19 cellular contexts compared by ENCODE assay signal in genomic region chr5:139687656-139688055, GRCh38. TPM values are rescaled to one million over a fixed set of nuclear protein-coding genes. Genes with fewer than 3 reads are reported as not detected.
DNase-seq lines count a peak whose midpoint lies in the region; ATAC-seq, FAIRE-seq and TF ChIP-seq lines count a peak whose summit lies in the region.
"Had no signal": no experiment of that assay in that cellular context is flagged by ENCODE, and none has a peak within 500 bp of the region (broad histone marks: within the 10 kb centered on the region; RNA-seq: fewer than 3 reads in every experiment).

No MANE protein-coding gene starts in this region.

- 78% methylated on average over 3 of the region's 6 CpGs for WGBS in K562 (ENCODE audit: insufficient coverage, low coverage, missing lambda C conversion rate)

- no peak overlapping the region for H2AFZ ChIP-seq in DND-41 (ENCODE audit: low read depth, low read length)
- no peak overlapping the region for H2AFZ ChIP-seq in K562 (ENCODE audit: low read depth, low read length)

- no peak overlapping the region for H3K9ac ChIP-seq in DND-41 (ENCODE audit: low read depth, low read length)
- H3K9ac ChIP-seq in K562 (ENCODE audit: insufficient read depth in 1 of 2, low read depth in 2 of 2, low read length in 2 of 2): no peak overlapping the region
- H3K9ac ChIP-seq in iPS-20b (ENCODE audit: low read depth, low read length): peak overlapping the region; percentile 33; the same call in 1 of the 2 replicates

- intact Hi-C loops in K562 (cut with micrococcal nuclease): no loop called here

- CTCF ChIA-PET in K562 (lab: Yijun Ruan, JAX; ENCODE audit: low intra/inter-chr PET ratio): no interaction called here

- peak overlapping the region; percentile 28; the same call in 1 of the 2 replicates for H3K27ac ChIP-seq in DND-41 (ENCODE audit: low read length)
- peak overlapping the region; percentile 32; the same call in 2 of the 3 replicates for H3K27ac ChIP-seq in K562 (ENCODE audit: extremely low read depth, low read depth, low read length)
- no peak overlapping the region for H3K27ac ChIP-seq in iPS-20b (ENCODE audit: low read length)
- H3K27ac ChIP-seq: RWPE1, VCaP had no signal

- H3K79me2 ChIP-seq in DND-41 (ENCODE audit: insufficient read depth, low read length) (no peaks in the 10 kb centered on the region), K562 (ENCODE audit: control insufficient read depth, insufficient read depth, low read length) (peaks cover 5% of the 10 kb centered on the region; the same call in 1 of the 3 replicates)

- TF ChIP-seq RAD21 in K562 (CRISPR knock-in tag; conservative IDR thresholded peaks at IDR 0.05 in 1 of 2, IDR thresholded peaks at IDR 0.05 in 1 of 2): no peak

- TF ChIP-seq POLR2A in K562 (conservative IDR thresholded peaks at IDR 0.05): no peak

- DNase-seq in DND-41: no peak
- no peak for DNase-seq in K562 (ENCODE audit: extremely low read depth in 1 of 4, low spot score in 3 of 4)
- DNase-seq in pons (ENCODE audit: low spot score): peak; percentile 44
- DNase-seq in SHP77 (lab: John Stamatoyannopoulos, UW): no peak
- DNase-seq in HT-29 (ENCODE audit: low spot score): no peak
- no peak for DNase-seq in MV-4-11 (lab: John Stamatoyannopoulos, UW)
- no peak for DNase-seq in ecto neural progenitor cell (ENCODE audit: low spot score)
- DNase-seq: activated CD8-positive, alpha-beta memory T cell treated with anti-CD3 and anti-CD28 coated beads for 24 hours; activated effector memory CD4-positive, alpha-beta T cell treated with anti-CD3 and anti-CD28 coated beads, Interleukin-2, amount 50 U/mL, for 16 hours; esophagus squamous epithelium; glutamatergic neuron; KG1; NCI-H1105; NCI-H774; T-cell had no signal

- no peak for TF ChIP-seq EP300 in K562 (IDR thresholded peaks at IDR 0.05; ENCODE audit: low read length)

- H3K27me3 ChIP-seq in DND-41 (ENCODE audit: insufficient read depth, low read length, poor library complexity) (no peaks in the 10 kb centered on the region), K562 (ENCODE audit: control insufficient read depth in 2 of 2, insufficient read depth in 2 of 2, low read length in 2 of 2) (no peaks in the 10 kb centered on the region; a peak in 1 of 5 replicates), iPS-20b (ENCODE audit: insufficient read depth, low read length) (peaks cover 16% of the 10 kb centered on the region; the same call in 1 of the 2 replicates)
- H3K27me3 ChIP-seq: esophagus squamous epithelium had no signal

- FAIRE-seq in K562 (lab: Jason Lieb, UNC): no peak
- FAIRE-seq: keratinocyte had no signal

- H4K20me1 ChIP-seq in DND-41 (ENCODE audit: insufficient read depth, low read length) (no peaks in the 10 kb centered on the region), K562 (replicated peaks; ENCODE audit: control insufficient read depth, insufficient read depth, low read length) (0 out of 2 replicates have a peak, but pooled peaks cover 4% of the 10 kb centered on the region)

- BruUV-seq in K562 (replicated peaks; lab: Mats Ljungman, UMichigan): no TSS peak

- H3K4me3 ChIP-seq in DND-41 (ENCODE audit: low read depth in 1 of 2, low read length in 2 of 2): no peak overlapping the region
- no peak overlapping the region for H3K4me3 ChIP-seq in K562
- no peak overlapping the region for H3K4me3 ChIP-seq in iPS-20b (ENCODE audit: low read length)
- H3K4me3 ChIP-seq: esophagus squamous epithelium had no signal

- no peaks in the 10 kb centered on the region for H3K9me1 ChIP-seq in K562 (ENCODE audit: control insufficient read depth, insufficient read depth, low read length)

- H3K9me3 ChIP-seq in DND-41 (ENCODE audit: insufficient read depth, low read length, severe bottlenecking): no peaks in the 10 kb centered on the region
- H3K9me3 ChIP-seq in K562 (replicated peaks; ENCODE audit: control insufficient read depth, insufficient read depth, low read depth, low read length): no peaks in the 10 kb centered on the region
- no peaks in the 10 kb centered on the region for H3K9me3 ChIP-seq in iPS-20b (ENCODE audit: insufficient read depth, low read depth, low read length)
- H3K9me3 ChIP-seq: esophagus squamous epithelium had no signal

- in situ Hi-C loops in K562 (cut with MboI): no loop called here

- no peak for TF ChIP-seq CTCF in DND-41 (IDR thresholded peaks at IDR 0.05; ENCODE audit: borderline replicate concordance, extremely low read depth, low read length, poor library complexity, severe bottlenecking)
- TF ChIP-seq CTCF in K562 (IDR thresholded peaks at IDR 0.05 in 2 of 3, conservative IDR thresholded peaks at IDR 0.05 in 1 of 3; ENCODE audit: insufficient read depth in 2 of 3, low read depth in 1 of 3, low read length in 3 of 3): no peak

- POLR2A ChIA-PET in K562 (lab: Yijun Ruan, JAX): interaction anchor here (0.5 kb wide), 1 partner anchor 11 kb away, joined by 3 read pairs; no protein-coding TSS in a partner anchor

- H3K4me2 ChIP-seq in DND-41 (ENCODE audit: insufficient read depth, low read length) (no peak overlapping the region), K562 (ENCODE audit: insufficient read depth, low read length) (no peak overlapping the region)

- peaks cover 42% of the 10 kb centered on the region for H3K4me1 ChIP-seq in DND-41 (ENCODE audit: insufficient read depth, low read length)
- H3K4me1 ChIP-seq in K562 (replicated peaks in 1 of 2; ENCODE audit: control insufficient read depth in 2 of 2, insufficient read depth in 2 of 2, low read length in 2 of 2): peaks cover 37 to 60% of the 10 kb centered on the region in 2 experiments
- H3K4me1 ChIP-seq in iPS-20b (ENCODE audit: insufficient read depth, low read length): peaks cover 65% of the 10 kb centered on the region

- peaks cover 16% of the 10 kb centered on the region for H3K36me3 ChIP-seq in DND-41 (ENCODE audit: insufficient read depth, low read length)
- H3K36me3 ChIP-seq in K562 (ENCODE audit: control insufficient read depth, insufficient read depth, low read length): peaks cover 49% of the 10 kb centered on the region; the same call in 2 of the 3 replicates
- peaks cover 15% of the 10 kb centered on the region; the same call in 1 of the 2 replicates for H3K36me3 ChIP-seq in iPS-20b (ENCODE audit: insufficient read depth, low read depth, low read length)

- no peak for ATAC-seq in DND-41 (ENCODE audit: insufficient read depth, low read depth)
- no peak for ATAC-seq in K562
- ATAC-seq: T-cell had no signal

TF ChIP-seq in K562, 482 proteins besides CTCF, POLR2A, EP300 and RAD21 (continues in another document):
- TF ChIP-seq TAF9B (IDR thresholded peaks at IDR 0.05; ENCODE audit: partially characterized antibody) (no peak), OTX1 (CRISPR knock-in tag; IDR thresholded peaks at IDR 0.05) (no peak), HNRNPLL (IDR thresholded peaks at IDR 0.05; ENCODE audit: low read depth, low read length, poor library complexity, severe bottlenecking) (no peak), WHSC1 (IDR thresholded peaks at IDR 0.05; ENCODE audit: low read length) (no peak), FOXK2 (conservative IDR thresholded peaks at IDR 0.05 in 1 of 2, IDR thresholded peaks at IDR 0.05 in 1 of 2; ENCODE audit: low read depth in 2 of 2) (no peak), RBM22 (IDR thresholded peaks at IDR 0.05; ENCODE audit: low read depth, low read length, poor library complexity, severe bottlenecking) (peak; percentile 2)
- TF ChIP-seq, protein P1, sequence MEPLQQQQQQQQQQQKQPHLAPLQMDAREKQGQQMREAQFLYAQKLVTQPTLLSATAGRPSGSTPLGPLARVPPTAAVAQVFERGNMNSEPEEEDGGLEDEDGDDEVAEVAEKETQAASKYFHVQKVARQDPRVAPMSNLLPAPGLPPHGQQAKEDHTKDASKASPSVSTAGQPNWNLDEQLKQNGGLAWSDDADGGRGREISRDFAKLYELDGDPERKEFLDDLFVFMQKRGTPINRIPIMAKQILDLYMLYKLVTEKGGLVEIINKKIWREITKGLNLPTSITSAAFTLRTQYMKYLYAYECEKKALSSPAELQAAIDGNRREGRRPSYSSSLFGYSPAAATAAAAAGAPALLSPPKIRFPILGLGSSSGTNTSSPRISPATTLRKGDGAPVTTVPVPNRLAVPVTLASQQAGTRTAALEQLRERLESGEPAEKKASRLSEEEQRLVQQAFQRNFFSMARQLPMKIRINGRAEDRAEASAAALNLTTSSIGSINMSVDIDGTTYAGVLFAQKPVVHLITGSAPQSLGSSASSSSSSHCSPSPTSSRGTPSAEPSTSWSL (CRISPR knock-in tag; IDR thresholded peaks at IDR 0.05; ENCODE audit: borderline replicate concordance): no peak
- TF ChIP-seq, protein P2, sequence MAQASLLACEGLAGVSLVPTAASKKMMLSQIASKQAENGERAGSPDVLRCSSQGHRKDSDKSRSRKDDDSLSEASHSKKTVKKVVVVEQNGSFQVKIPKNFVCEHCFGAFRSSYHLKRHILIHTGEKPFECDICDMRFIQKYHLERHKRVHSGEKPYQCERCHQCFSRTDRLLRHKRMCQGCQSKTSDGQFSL (CRISPR knock-in tag; IDR thresholded peaks at IDR 0.05): peak; percentile 67; the same call in 1 of the 2 replicates
- TF ChIP-seq, protein P2 (tag; IDR thresholded peaks at IDR 0.05): no peak

RNA-seq across cellular contexts. Expression of gene CXXC5, which starts 39.5 kb away (rescaled TPM):
- total RNA-seq in K562 (2011; cell fraction: chromatin; rRNA removed; ENCODE audit: low replicate concordance): 44.6 and 81.0 TPM in 2 replicates
- 52.9 TPM in 2 replicates for total RNA-seq in K562 (2011; cell fraction: nucleolus; rRNA removed)
- total RNA-seq in K562 (2011; cell fraction: nucleoplasm; rRNA removed): 37.8 and 55.7 TPM in 2 replicates
- total RNA-seq in K562 (2014; rRNA removed) (121 and 123 TPM in 2 replicates), K562 (2014; rRNA removed; fragmentation: Illumina TruSeq; extraction: Trizol) (24.1 and 25.8 TPM in 2 replicates), K562 (2015; rRNA removed; fragmentation: Illumina TruSeq; extraction: Trizol) (40.6 and 45.1 TPM in 2 replicates), K562 (2021) (79.3 and 87.8 TPM in 2 replicates)
- polyA plus RNA-seq in K562 (2011; rRNA removed) (44.8 and 51.8 TPM in 2 replicates), K562 (2014; fragmentation: Illumina TruSeq; extraction: Trizol) (45.8 and 61.2 TPM in 2 replicates), K562 (2014; fragmentation: Nextera tagmentation; extraction: Ambion mirVana) (1 to 10 TPM; 1.9 to 4.6 TPM), K562 (2014; rRNA removed) (63.8 and 67.0 TPM in 2 replicates)
- polyA plus RNA-seq in K562 (2011; cell fraction: cytosol; rRNA removed): 47.3 and 134 TPM in 2 replicates
- 34.3 and 47.7 TPM in 2 replicates for polyA plus RNA-seq in K562 (2011; cell fraction: nucleus; rRNA removed)
- polyA plus RNA-seq in K562 (2012): 63.1 and 65.7 TPM in 2 replicates
- polyA minus RNA-seq in K562 (2011; rRNA and poly(A)+ RNA removed): 27.1 and 39.4 TPM in 2 replicates
- 47.5 and 54.4 TPM in 2 replicates for polyA minus RNA-seq in K562 (2011; cell fraction: cytosol; rRNA and poly(A)+ RNA removed)
- polyA minus RNA-seq in K562 (2011; cell fraction: nucleus; rRNA and poly(A)+ RNA removed): 29.4 and 36.8 TPM in 2 replicates
- 211 and 220 TPM in 2 replicates for total RNA-seq in HT-29 (2014; rRNA removed; shearing (Covaris generic))
